8 cellular contexts compared by ENCODE assay signal in genomic region chr11:122882809-122883681, GRCh38. TPM values are rescaled to one million over a fixed set of nuclear protein-coding genes. Genes with fewer than 3 reads are reported as not detected.
DNase-seq lines count a peak whose midpoint lies in the region; ATAC-seq and TF ChIP-seq lines count a peak whose summit lies in the region.

No MANE protein-coding gene starts in this region.

- peaks cover 8% of the 10 kb centered on the region for H3K79me1 ChIP-seq in trophoblast cell (ENCODE audit: low read length)

- peaks cover 15% of the 10 kb centered on the region for H3K4me1 Mint-ChIP-seq in activated naive CD8-positive, alpha-beta T cell treated with anti-CD3 and anti-CD28 coated beads, Interleukin-2, amount 10 ng/mL, durations not matched to agents 7 days and 5 days

- H3K4me1 ChIP-seq in SJSA1 (replicated peaks) (peaks cover 11% of the 10 kb centered on the region; the same call in 1 of the 2 replicates), heart left ventricle (peaks cover 0 to 14% (median 1%) of the 10 kb centered on the region in 12 donors), trophoblast cell (ENCODE audit: control insufficient read depth in 1 of 2, insufficient read depth in 2 of 2, low read length in 2 of 2) (no peaks in the 10 kb centered on the region), upper lobe of right lung (peaks cover 9% of the 10 kb centered on the region)

- H4K8ac ChIP-seq in trophoblast cell (ENCODE audit: low read depth, low read length) = peak overlapping the region; percentile 94

- TF ChIP-seq CTCF in heart left ventricle (IDR thresholded peaks at IDR 0.05) = no peak
- no peak for TF ChIP-seq CTCF in upper lobe of right lung (IDR thresholded peaks at IDR 0.05)

- peaks cover 5% of the 10 kb centered on the region for H3K36me3 Mint-ChIP-seq in activated naive CD8-positive, alpha-beta T cell treated with anti-CD3 and anti-CD28 coated beads, Interleukin-2, amount 10 ng/mL, durations not matched to agents 7 days and 5 days

- H2BK12ac ChIP-seq in trophoblast cell (ENCODE audit: low read length) = no peak overlapping the region

- H4K12ac ChIP-seq in trophoblast cell (ENCODE audit: low read depth, low read length) = peak overlapping the region; percentile 45

- peak overlapping the region; percentile 80 for H3K14ac ChIP-seq in trophoblast cell (ENCODE audit: low read length)

- H3K27me3 Mint-ChIP-seq in activated naive CD8-positive, alpha-beta T cell treated with anti-CD3 and anti-CD28 coated beads, Interleukin-2, amount 10 ng/mL, durations not matched to agents 7 days and 5 days = no peaks in the 10 kb centered on the region

- H3K9me3 ChIP-seq in SJSA1 (replicated peaks) = no peaks in the 10 kb centered on the region
- no peaks in the 10 kb centered on the region for H3K9me3 ChIP-seq in heart left ventricle
- H3K9me3 ChIP-seq in trophoblast cell (ENCODE audit: insufficient read depth, low read depth, low read length) = no peaks in the 10 kb centered on the region
- H3K9me3 ChIP-seq in upper lobe of right lung = no peaks in the 10 kb centered on the region

- H3K4me3 Mint-ChIP-seq in activated naive CD8-positive, alpha-beta T cell treated with anti-CD3 and anti-CD28 coated beads, Interleukin-2, amount 10 ng/mL, durations not matched to agents 7 days and 5 days = peak overlapping the region; percentile 86

- H3K4ac ChIP-seq in trophoblast cell (ENCODE audit: low read depth, low read length) = peak overlapping the region; percentile 65

- H2BK120ac ChIP-seq in trophoblast cell (ENCODE audit: insufficient read depth, low read length, poor library complexity) = peak overlapping the region; percentile 68

- peak overlapping the region; percentile 12 for H2BK5ac ChIP-seq in trophoblast cell (ENCODE audit: low read depth, low read length, poor library complexity)

- H3K9me3 Mint-ChIP-seq in activated naive CD8-positive, alpha-beta T cell treated with anti-CD3 and anti-CD28 coated beads, Interleukin-2, amount 10 ng/mL, durations not matched to agents 7 days and 5 days = no peaks in the 10 kb centered on the region

- ATAC-seq in HG03064 (IDR thresholded peaks at IDR 0.05; ENCODE audit: low read depth, unreplicated experiment) (peak; percentile 70), heart left ventricle (peak; percentile 55 to 78 (median 75)), upper lobe of right lung (peak; percentile 92)
- peak; percentile 81 for ATAC-seq in activated naive CD8-positive, alpha-beta T cell treated with anti-CD3 and anti-CD28 coated beads, Interleukin-2, amount 10 ng/mL, durations not matched to agents 7 days and 5 days (ENCODE audit: low read depth)

- H3K27ac ChIP-seq in SJSA1 (peak overlapping the region; percentile 89), heart left ventricle (peak overlapping the region in 10 of 12 donors; percentile 59 to 79 (median 77)), trophoblast cell (ENCODE audit: low read depth, low read length) (peak overlapping the region; percentile 2), upper lobe of right lung (peak overlapping the region; percentile 94)

- H3K4me3 ChIP-seq in SJSA1 (peak overlapping the region; percentile 55), heart left ventricle (peak overlapping the region; percentile 42 to 78 (median 70)), trophoblast cell (ENCODE audit: low read depth, low read length) (peak overlapping the region; percentile 81), upper lobe of right lung (peak overlapping the region; percentile 73)

- WGBS in heart left ventricle, 4 donors = 3 to 16% (median 3%) methylated on average over 15 to 68 of the region's 68 CpGs
- WGBS in trophoblast cell (ENCODE audit: extremely low coverage, insufficient coverage, insufficient read length) = no CpG with 5 or more reads among the region's 68 CpGs

- H3K79me2 ChIP-seq in trophoblast cell (ENCODE audit: control insufficient read depth, insufficient read depth, low read length, poor library complexity) = no peaks in the 10 kb centered on the region

- peak overlapping the region; percentile 77 for H3K4me2 ChIP-seq in trophoblast cell (ENCODE audit: low read length)

- H3K36me3 ChIP-seq in SJSA1 (no peaks in the 10 kb centered on the region), heart left ventricle (peaks cover 0 to 5% (median 0%) of the 10 kb centered on the region in 9 donors), trophoblast cell (ENCODE audit: control insufficient read depth in 1 of 2, insufficient read depth in 2 of 2, low read length in 2 of 2) (no peaks in the 10 kb centered on the region), upper lobe of right lung (no peaks in the 10 kb centered on the region)

- intact Hi-C loops in heart left ventricle (cut with DNase I) (no loop called here), upper lobe of right lung (cut with DNase I) (no loop called here)

- peak overlapping the region; percentile 81 for H4K91ac ChIP-seq in trophoblast cell (ENCODE audit: low read depth, low read length)

- peak overlapping the region; percentile 96 for H2AFZ ChIP-seq in trophoblast cell (ENCODE audit: insufficient read depth, low read length, poor library complexity)

- H3K27ac Mint-ChIP-seq in activated naive CD8-positive, alpha-beta T cell treated with anti-CD3 and anti-CD28 coated beads, Interleukin-2, amount 10 ng/mL, durations not matched to agents 7 days and 5 days = peak overlapping the region; percentile 80

- DNase-seq in EL (peak; percentile 64), SJSA1 (ENCODE audit: low read depth in 1 of 2, low spot score in 2 of 2) (peak; percentile 50 to 66), heart left ventricle (peak; percentile 44 to 78 (median 60)), trophoblast cell (peak; percentile 27 to 67), upper lobe of right lung (peak; percentile 88), HuH-7 (ENCODE audit: low spot score) (no peak)
- DNase-seq in activated naive CD8-positive, alpha-beta T cell treated with anti-CD3 and anti-CD28 coated beads, Interleukin-2, amount 10 ng/mL, durations not matched to agents 7 days and 5 days = peak; percentile 77

- no peak overlapping the region for H2AK5ac ChIP-seq in trophoblast cell (ENCODE audit: low read length)

- H3K18ac ChIP-seq in trophoblast cell (ENCODE audit: low read length) = peak overlapping the region; percentile 84

- H3K27me3 ChIP-seq in SJSA1 (replicated peaks) = no peaks in the 10 kb centered on the region
- peaks cover 0 to 18% (median 5%) of the 10 kb centered on the region in 9 donors for H3K27me3 ChIP-seq in heart left ventricle
- H3K27me3 ChIP-seq in trophoblast cell (ENCODE audit: insufficient read depth, low read length) = no peaks in the 10 kb centered on the region
- H3K27me3 ChIP-seq in upper lobe of right lung = no peaks in the 10 kb centered on the region

- H3K9ac ChIP-seq in trophoblast cell (ENCODE audit: low read length) = peak overlapping the region; percentile 88

- TF ChIP-seq POLR2A in heart left ventricle (IDR thresholded peaks at IDR 0.05) = no peak

- POLR2A ChIA-PET in activated naive CD8-positive, alpha-beta T cell treated with anti-CD3 and anti-CD28 coated beads, Interleukin-2, amount 10 ng/mL, durations not matched to agents 7 days and 5 days (lab: Charles Lee) = interaction anchor here (0.6 to 1.4 kb wide), 6 partner anchors 9 to 179 kb away, joined by 3 to 4 read pairs (median 3); partner anchors contain the start of gene HSPA8

- no peak overlapping the region for H3K23ac ChIP-seq in trophoblast cell (ENCODE audit: low read length)

RNA-seq across cellular contexts. Expression of gene JHY, which starts 0.5 kb away (rescaled TPM):
- 2.4 and 2.6 TPM in 2 replicates for total RNA-seq in SJSA1 (2014; rRNA removed; shearing (Covaris generic))
- total RNA-seq in activated naive CD8-positive, alpha-beta T cell treated with anti-CD3 and anti-CD28 coated beads, Interleukin-2, amount 10 ng/mL, durations not matched to agents 7 days and 5 days = 1 to 10 TPM; 5.5 to 6.2 TPM
- total RNA-seq in heart left ventricle (1 to 10 TPM in 5 of 9 donors, under 1 TPM in 4; 0.50 to 2.3 (median 1.1) TPM), upper lobe of right lung (8.9 TPM)
- polyA plus RNA-seq in heart left ventricle = under 1 TPM; 0.54 to 0.61 TPM
- 3.2 and 3.3 TPM in 2 replicates for polyA plus RNA-seq in trophoblast cell (2013)

RNA-seq across cellular contexts. Expression of gene CRTAM, which starts 44.7 kb away (rescaled TPM):
- not detected in 2 replicates for total RNA-seq in SJSA1 (2014; rRNA removed; shearing (Covaris generic))
- total RNA-seq in activated naive CD8-positive, alpha-beta T cell treated with anti-CD3 and anti-CD28 coated beads, Interleukin-2, amount 10 ng/mL, durations not matched to agents 7 days and 5 days = 10 to 100 TPM; 18.9 to 20.8 TPM
- total RNA-seq in heart left ventricle (1 to 10 TPM in 2 of 9 donors, under 1 TPM in 1, not detected in 6; 0.23 to 2.2 (median 1.8) TPM), upper lobe of right lung (8.5 TPM)
- under 1 TPM in 1 of 2 donors, not detected in 1; 0.08 TPM for polyA plus RNA-seq in heart left ventricle
- 0.03 and 0.04 TPM in 2 replicates for polyA plus RNA-seq in trophoblast cell (2013)

Comparison
In these comparisons a context has a peak if more than half of its experiments do, and no peak if none do; other contexts are left out.
1. H3K27ac ChIP-seq: peak in every context shown above with its lines; median percentile 94 in upper lobe of right lung; 89 in SJSA1; 77 in heart left ventricle; 2 in trophoblast cell.